In genomic region chr7:96527133-96527827, GRCh38 we compare ENCODE assay signal across 17 cellular contexts.
"Had no signal": no experiment of that assay in that cellular context is flagged by ENCODE, and none has a peak within 500 bp of the region (broad histone marks: within the 10 kb centered on the region; RNA-seq: fewer than 3 reads in every experiment).

No MANE protein-coding gene starts in this region.

- H3K9me3 Mint-ChIP-seq: natural killer cell treated with Interleukin-12 subunit alpha and Interleukin-12 subunit beta and Interleukin-15 and Interleukin-18, amount 100 ng/mL, for 72 hours had no signal

- H3K4me1 Mint-ChIP-seq: stimulated activated naive B cell treated with anti-CD40 and anti-IgM and Interleukin-4, amounts not matched to agents 10 μg/mL and 1 μg/mL and 100 μg/mL, for 72 hours; stimulated activated naive CD8-positive, alpha-beta T cell treated with anti-CD3 and anti-CD28 coated beads, Interleukin-15, amount 100 ng/mL, for 72 hours had no signal

- H3K27me3 ChIP-seq: neutrophil, sigmoid colon, testis, tibial nerve had no signal

- H3K4me3 ChIP-seq: heart right ventricle, sigmoid colon, skin epidermis, testis, tibial nerve had no signal

- DNase-seq: cerebellar nuclear complex; dermis blood vessel endothelial cell; heart right ventricle; kidney glomerular epithelial cell; mammary epithelial cell; sigmoid colon; stimulated activated CD4-positive, alpha-beta T cell treated with anti-CD3 and anti-CD28 coated beads, Interleukin-2, amount 100 ng/mL, for 24 hours; stimulated activated CD4-positive, alpha-beta T cell treated with anti-CD3 and anti-CD28 coated beads, Interleukin-4, amount 100 ng/mL, for 4 hours; stimulated activated naive B cell treated with anti-CD40 and anti-IgM and Interleukin-4, amounts not matched to agents 10 μg/mL and 1 μg/mL and 100 μg/mL, for 72 hours; stimulated activated naive CD8-positive, alpha-beta T cell treated with anti-CD3 and anti-CD28 coated beads, Interleukin-15, amount 100 ng/mL, for 72 hours had no signal

- H3K36me3 ChIP-seq: heart right ventricle, neutrophil, sigmoid colon, tibial nerve had no signal

- H3K4me1 ChIP-seq: heart right ventricle, sigmoid colon, testis, tibial nerve had no signal

- ATAC-seq: esophagus mucosa; heart right ventricle; left lobe of liver; natural killer cell treated with Interleukin-12 subunit alpha and Interleukin-12 subunit beta and Interleukin-15 and Interleukin-18, amount 100 ng/mL, for 72 hours; stimulated activated naive B cell treated with anti-CD40 and anti-IgM and Interleukin-4, amounts not matched to agents 10 μg/mL and 1 μg/mL and 100 μg/mL, for 72 hours; stimulated activated naive CD8-positive, alpha-beta T cell treated with anti-CD3 and anti-CD28 coated beads, Interleukin-15, amount 100 ng/mL, for 72 hours had no signal

- H3K9me3 ChIP-seq: heart right ventricle, neutrophil, sigmoid colon, testis, tibial nerve had no signal

- H3K27ac ChIP-seq: heart right ventricle, neutrophil, sigmoid colon, skin epidermis, tibial nerve had no signal

- H3K27ac Mint-ChIP-seq: natural killer cell treated with Interleukin-12 subunit alpha and Interleukin-12 subunit beta and Interleukin-15 and Interleukin-18, amount 100 ng/mL, for 72 hours; stimulated activated naive B cell treated with anti-CD40 and anti-IgM and Interleukin-4, amounts not matched to agents 10 μg/mL and 1 μg/mL and 100 μg/mL, for 72 hours; stimulated activated naive CD8-positive, alpha-beta T cell treated with anti-CD3 and anti-CD28 coated beads, Interleukin-15, amount 100 ng/mL, for 72 hours had no signal

- H3K4me3 Mint-ChIP-seq: natural killer cell treated with Interleukin-12 subunit alpha and Interleukin-12 subunit beta and Interleukin-15 and Interleukin-18, amount 100 ng/mL, for 72 hours; stimulated activated naive B cell treated with anti-CD40 and anti-IgM and Interleukin-4, amounts not matched to agents 10 μg/mL and 1 μg/mL and 100 μg/mL, for 72 hours; stimulated activated naive CD8-positive, alpha-beta T cell treated with anti-CD3 and anti-CD28 coated beads, Interleukin-15, amount 100 ng/mL, for 72 hours had no signal

- H3K36me3 Mint-ChIP-seq: stimulated activated naive B cell treated with anti-CD40 and anti-IgM and Interleukin-4, amounts not matched to agents 10 μg/mL and 1 μg/mL and 100 μg/mL, for 72 hours had no signal
